Comparison of ENCODE assay signal across 28 cellular contexts in the genomic region with DNA sequence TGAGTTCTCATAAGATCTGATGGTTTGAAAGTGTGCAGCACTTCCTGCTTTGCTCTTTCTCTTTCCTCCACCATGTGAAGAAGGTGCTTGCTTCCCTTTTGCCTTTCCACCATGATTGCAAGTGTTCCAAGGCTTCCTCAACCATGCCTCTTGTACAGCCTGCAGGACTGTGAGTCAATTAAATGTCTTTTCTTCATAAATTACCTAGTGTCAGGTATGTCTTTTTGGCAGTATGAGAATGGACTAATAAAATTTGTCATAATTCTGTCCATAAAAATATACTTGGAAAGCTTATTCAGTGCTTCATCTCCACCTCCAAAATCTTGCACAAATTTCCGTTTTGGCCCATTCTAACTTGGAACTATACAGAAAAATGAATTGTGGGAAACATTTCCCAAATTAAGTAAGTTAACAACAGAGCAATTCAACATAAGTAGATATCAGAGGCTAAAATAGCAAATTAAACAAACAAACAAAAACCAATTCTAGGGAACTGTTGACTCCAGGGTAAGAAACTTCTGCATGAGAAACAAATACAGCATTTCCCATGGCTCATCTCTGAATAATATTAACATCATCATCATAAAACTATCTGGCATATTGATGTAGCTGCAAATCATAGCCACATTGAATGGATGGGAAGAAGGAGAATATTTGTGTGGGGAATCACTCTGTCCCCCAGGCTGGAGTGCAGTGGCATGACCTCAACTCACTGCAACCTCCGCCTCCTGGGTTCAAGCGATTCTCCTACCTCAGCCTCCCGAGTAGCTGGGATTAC.
"Had no signal": no experiment of that assay in that cellular context is flagged by ENCODE, and none has a peak within 500 bp of the region (broad histone marks: within the 10 kb centered on the region; RNA-seq: fewer than 3 reads in every experiment).

No MANE protein-coding gene starts in this region.

- H3K4me1 Mint-ChIP-seq: stimulated activated effector memory CD8-positive, alpha-beta T cell treated with anti-CD3 and anti-CD28 coated beads, Interleukin-12 subunit alpha, Interleukin-12 subunit beta, amount 100 ng/mL, for 72 hours; stimulated activated memory B cell treated with anti-CD40 and anti-IgM and Interleukin-4, amounts not matched to agents 10 μg/mL and 1 μg/mL and 100 μg/mL, for 72 hours; stimulated activated naive B cell treated with anti-CD40 and anti-IgM and Interleukin-4, amounts not matched to agents 10 μg/mL and 1 μg/mL and 100 μg/mL, for 72 hours; stimulated activated naive CD8-positive, alpha-beta T cell treated with anti-CD3 and anti-CD28 coated beads, Interleukin-15, amount 100 ng/mL, for 72 hours had no signal

- H3K4me3 Mint-ChIP-seq: stimulated activated effector memory CD8-positive, alpha-beta T cell treated with anti-CD3 and anti-CD28 coated beads, Interleukin-12 subunit alpha, Interleukin-12 subunit beta, amount 100 ng/mL, for 72 hours; stimulated activated memory B cell treated with anti-CD40 and anti-IgM and Interleukin-4, amounts not matched to agents 10 μg/mL and 1 μg/mL and 100 μg/mL, for 72 hours; stimulated activated naive B cell treated with anti-CD40 and anti-IgM and Interleukin-4, amounts not matched to agents 10 μg/mL and 1 μg/mL and 100 μg/mL, for 72 hours; stimulated activated naive CD8-positive, alpha-beta T cell treated with anti-CD3 and anti-CD28 coated beads, Interleukin-15, amount 100 ng/mL, for 72 hours; stimulated activated naive CD8-positive, alpha-beta T cell treated with anti-CD3 and anti-CD28 coated beads, Interleukin-15, Interleukin-2, amounts not matched to agents 100 ng/mL and 50 ng/mL, for 24 hours; type B pancreatic cell had no signal

- H3K27ac ChIP-seq: stomach, suprapubic skin, testis, thoracic aorta, thyroid gland, tibial artery, tibial nerve, transverse colon, upper lobe of left lung, upper lobe of right lung, uterus, vagina had no signal

- H3K9me3 Mint-ChIP-seq: stimulated activated effector memory CD8-positive, alpha-beta T cell treated with anti-CD3 and anti-CD28 coated beads, Interleukin-12 subunit alpha, Interleukin-12 subunit beta, amount 100 ng/mL, for 72 hours; type B pancreatic cell had no signal

- H3K4me1 ChIP-seq: stomach, suprapubic skin, testis, thyroid gland, tibial artery, transverse colon, upper lobe of left lung, upper lobe of right lung, uterus, vagina had no signal

- H3K4me3 ChIP-seq: stomach, suprapubic skin, testis, thoracic aorta, thyroid gland, tibial artery, tibial nerve, transverse colon, upper lobe of left lung, upper lobe of right lung, uterus, vagina had no signal

- H3K9me3 ChIP-seq: stomach, suprapubic skin, testis, thoracic aorta, thyroid gland, tibial artery, tibial nerve, transverse colon, upper lobe of left lung, upper lobe of right lung, uterus, vagina had no signal

- H3K27ac Mint-ChIP-seq: stimulated activated effector memory CD8-positive, alpha-beta T cell treated with anti-CD3 and anti-CD28 coated beads, Interleukin-12 subunit alpha, Interleukin-12 subunit beta, amount 100 ng/mL, for 72 hours; stimulated activated memory B cell treated with anti-CD40 and anti-IgM and Interleukin-4, amounts not matched to agents 10 μg/mL and 1 μg/mL and 100 μg/mL, for 72 hours; stimulated activated naive B cell treated with anti-CD40 and anti-IgM and Interleukin-4, amounts not matched to agents 10 μg/mL and 1 μg/mL and 100 μg/mL, for 72 hours; stimulated activated naive CD8-positive, alpha-beta T cell treated with anti-CD3 and anti-CD28 coated beads, Interleukin-15, amount 100 ng/mL, for 72 hours; stimulated activated naive CD8-positive, alpha-beta T cell treated with anti-CD3 and anti-CD28 coated beads, Interleukin-15, Interleukin-2, amounts not matched to agents 100 ng/mL and 50 ng/mL, for 24 hours; type B pancreatic cell had no signal

- H3K36me3 Mint-ChIP-seq: stimulated activated effector memory CD8-positive, alpha-beta T cell treated with anti-CD3 and anti-CD28 coated beads, Interleukin-12 subunit alpha, Interleukin-12 subunit beta, amount 100 ng/mL, for 72 hours; stimulated activated memory B cell treated with anti-CD40 and anti-IgM and Interleukin-4, amounts not matched to agents 10 μg/mL and 1 μg/mL and 100 μg/mL, for 72 hours; stimulated activated naive B cell treated with anti-CD40 and anti-IgM and Interleukin-4, amounts not matched to agents 10 μg/mL and 1 μg/mL and 100 μg/mL, for 72 hours; type B pancreatic cell had no signal

- H3K27me3 ChIP-seq: stomach, suprapubic skin, testis, thyroid gland, tibial artery, tibial nerve, transverse colon, upper lobe of left lung, upper lobe of right lung, uterus, vagina had no signal

- H3K27me3 Mint-ChIP-seq: stimulated activated memory B cell treated with anti-CD40 and anti-IgM and Interleukin-4, amounts not matched to agents 10 μg/mL and 1 μg/mL and 100 μg/mL, for 72 hours; stimulated activated naive B cell treated with anti-CD40 and anti-IgM and Interleukin-4, amounts not matched to agents 10 μg/mL and 1 μg/mL and 100 μg/mL, for 72 hours; stimulated activated naive CD8-positive, alpha-beta T cell treated with anti-CD3 and anti-CD28 coated beads, Interleukin-15, Interleukin-2, amounts not matched to agents 100 ng/mL and 50 ng/mL, for 24 hours; type B pancreatic cell had no signal

- H3K36me3 ChIP-seq: stomach, suprapubic skin, thoracic aorta, thyroid gland, tibial artery, tibial nerve, transverse colon, upper lobe of left lung, upper lobe of right lung, uterus, vagina had no signal

- DNase-seq: stimulated activated CD4-positive, alpha-beta T cell treated with anti-CD3 and anti-CD28 coated beads, Interleukin-2, amount 100 ng/mL, for 48 hours; stimulated activated CD4-positive, alpha-beta T cell treated with anti-CD3 and anti-CD28 coated beads, Interleukin-4, amount 100 ng/mL, for 1 hour; stimulated activated CD4-positive, alpha-beta T cell treated with anti-CD3 and anti-CD28 coated beads, Interleukin-4, amount 100 ng/mL, for 24 hours; stimulated activated CD4-positive, alpha-beta T cell treated with anti-CD3 and anti-CD28 coated beads, Interleukin-4, amount 100 ng/mL, for 4 hours; stimulated activated CD8-positive, alpha-beta memory T cell treated with anti-CD3 and anti-CD28 coated beads, Interleukin-4, amount 100 ng/mL, for 48 hours; stimulated activated naive B cell treated with anti-CD40 and anti-IgM and Interleukin-4, amounts not matched to agents 10 μg/mL and 1 μg/mL and 100 μg/mL, for 72 hours; stimulated activated naive CD4-positive, alpha-beta T cell; stimulated activated naive CD4-positive, alpha-beta T cell treated with Interleukin-2 at 50 U/mL for 16 hours; stimulated activated naive CD8-positive, alpha-beta T cell treated with anti-CD3 and anti-CD28 coated beads, Interleukin-15, amount 100 ng/mL, for 72 hours; stimulated activated naive CD8-positive, alpha-beta T cell treated with anti-CD3 and anti-CD28 coated beads, Interleukin-15, Interleukin-2, amounts not matched to agents 100 U/mL and 50 U/mL, for 24 hours; stomach; substantia nigra; testis; thyroid gland; tibial artery; transverse colon; trophoblast cell; upper lobe of left lung; upper lobe of right lung; uterus had no signal

- ATAC-seq: stimulated activated effector memory CD8-positive, alpha-beta T cell treated with anti-CD3 and anti-CD28 coated beads, Interleukin-12 subunit alpha, Interleukin-12 subunit beta, amount 100 ng/mL, for 72 hours; stimulated activated memory B cell treated with anti-CD40 and anti-IgM and Interleukin-4, amounts not matched to agents 10 μg/mL and 1 μg/mL and 100 μg/mL, for 72 hours; stimulated activated naive B cell treated with anti-CD40 and anti-IgM and Interleukin-4, amounts not matched to agents 10 μg/mL and 1 μg/mL and 100 μg/mL, for 72 hours; stimulated activated naive CD8-positive, alpha-beta T cell treated with anti-CD3 and anti-CD28 coated beads, Interleukin-15, amount 100 ng/mL, for 72 hours; stimulated activated naive CD8-positive, alpha-beta T cell treated with anti-CD3 and anti-CD28 coated beads, Interleukin-15, Interleukin-2, amounts not matched to agents 100 U/mL and 50 U/mL, for 24 hours; upper lobe of right lung had no signal
